ENCODE assay signal across 1 cellular context in genomic region chr2:64608867-64609228, GRCh38.
TF ChIP-seq lines count a peak whose summit lies in the region.

No MANE protein-coding gene starts in this region.

TF ChIP-seq in HepG2, 621 proteins besides CTCF, POLR2A, EP300 and RAD21 (continued from another document):
- TF ChIP-seq UBTF (CRISPR knock-in tag; IDR thresholded peaks at IDR 0.05) (0 out of 2 replicates have a peak, but pooled peaks have one; percentile 11), POGZ (CRISPR knock-in tag; IDR thresholded peaks at IDR 0.05) (0 out of 2 replicates have a peak, but pooled peaks have one; percentile 3), MAX (IDR thresholded peaks at IDR 0.05) (peak; percentile 47)
